ENCODE assay signal across 8 cellular contexts in genomic region chr3:45593708-45594601, GRCh38. TPM values are rescaled to one million over a fixed set of nuclear protein-coding genes. Genes with fewer than 3 reads are reported as not detected.
DNase-seq lines count a peak whose midpoint lies in the region; ATAC-seq and TF ChIP-seq lines count a peak whose summit lies in the region.

No MANE protein-coding gene starts in this region.

- H3K27me3 ChIP-seq in gastroesophageal sphincter = no peaks in the 10 kb centered on the region
- no peaks in the 10 kb centered on the region for H3K27me3 ChIP-seq in thyroid gland

- H3K27ac ChIP-seq in gastroesophageal sphincter (peak overlapping the region; percentile 68 to 94 (median 90)), thyroid gland (peak overlapping the region; percentile 84 to 96 (median 85))

- H3K9me3 ChIP-seq in gastroesophageal sphincter (no peaks in the 10 kb centered on the region), thyroid gland (no peaks in the 10 kb centered on the region)

- WGBS in gastroesophageal sphincter (ENCODE audit: low coverage in 1 of 2), 2 donors = 0 to 3% methylated on average over 5 to 27 of the region's 101 CpGs
- WGBS in thyroid gland, 2 donors = 1% methylated on average over 28 to 44 of the region's 101 CpGs

- peak; percentile 72 to 82 for TF ChIP-seq POLR2A in gastroesophageal sphincter (IDR thresholded peaks at IDR 0.05)
- TF ChIP-seq POLR2A in thyroid gland (IDR thresholded peaks at IDR 0.05) = peak; percentile 54 to 87

- H3K4me3 ChIP-seq in gastroesophageal sphincter = peak overlapping the region; percentile 75 to 86
- H3K4me3 ChIP-seq in thyroid gland (replicated peaks in 1 of 3) = peak overlapping the region; percentile 12 to 85 (median 79)

- TF ChIP-seq EP300 in gastroesophageal sphincter (IDR thresholded peaks at IDR 0.05) = no peak

- ATAC-seq in GM19467 (IDR thresholded peaks at IDR 0.05; ENCODE audit: unreplicated experiment) (peak; percentile 38), gastroesophageal sphincter (peak; percentile 87)

- DNase-seq in Caki2 (ENCODE audit: low read depth) (peak; percentile 81), HT-29 (ENCODE audit: low spot score) (peak; percentile 62), SHP77 (lab: John Stamatoyannopoulos, UW) (peak; percentile 57 to 73), activated gamma-delta T cell treated with Interleukin-2 at 50 U/mL for 16 hours (peak; percentile 63), nucleus accumbens (lab: John Stamatoyannopoulos, UW) (peak in 33 of 56 donors; percentile 11 to 70 (median 42)), thyroid gland (peak; percentile 79 to 80)

- TF ChIP-seq CTCF in gastroesophageal sphincter (IDR thresholded peaks at IDR 0.05) = peak in 3 of 4 experiments; percentile 15 to 33 (median 25)
- no peak for TF ChIP-seq CTCF in thyroid gland (IDR thresholded peaks at IDR 0.05)

- H3K36me3 ChIP-seq in gastroesophageal sphincter = no peaks in the 10 kb centered on the region
- H3K36me3 ChIP-seq in thyroid gland = no peaks in the 10 kb centered on the region

- in situ Hi-C loops in Caki2 (cut with HindIII; ENCODE audit: low pct_unique_long_range_greater_than_20kb, low sequenced_read_pairs) = no loop called here

- H3K4me1 ChIP-seq in gastroesophageal sphincter (peaks cover 0 to 64% (median 36%) of the 10 kb centered on the region in 3 donors), thyroid gland (peaks cover 43 to 47% of the 10 kb centered on the region in 2 donors)

- intact Hi-C loops in thyroid gland (cut with DNase I) = loop anchor here (2.0 to 5.0 kb wide), 2 partner anchors 61 to 82 kb away; no protein-coding TSS in a partner anchor

RNA-seq across cellular contexts. Expression of gene LIMD1, which starts 0.6 kb away (rescaled TPM):
- 11.6 and 16.4 TPM in 2 replicates for total RNA-seq in Caki2 (2014; rRNA removed; shearing (Covaris generic); ENCODE audit: low replicate concordance)
- 14.5 and 17.1 TPM in 2 replicates for total RNA-seq in HT-29 (2014; rRNA removed; shearing (Covaris generic))
- total RNA-seq in gastroesophageal sphincter = 10 to 100 TPM; 17.3 to 42.7 (median 33.3) TPM
- 10 to 100 TPM; 43.4 to 59.2 (median 52.1) TPM for total RNA-seq in thyroid gland

Comparison
In these comparisons a context has a peak if more than half of its experiments do, and no peak if none do; other contexts are left out.
1. Peak in every context shown above with its lines: DNase-seq, ATAC-seq, H3K4me3 ChIP-seq and H3K27ac ChIP-seq.
2. CTCF ChIP-seq: peak in gastroesophageal sphincter (3 of 4); none in thyroid gland (0 of 6).